18 cellular contexts compared by ENCODE assay signal in genomic region chr5:88551724-88552345, GRCh38.
DNase-seq lines count a peak whose midpoint lies in the region; ATAC-seq and TF ChIP-seq lines count a peak whose summit lies in the region.
"Had no signal": no experiment of that assay in that cellular context is flagged by ENCODE, and none has a peak within 500 bp of the region (broad histone marks: within the 10 kb centered on the region; RNA-seq: fewer than 3 reads in every experiment).

No MANE protein-coding gene starts in this region.

- H3K4me3 Mint-ChIP-seq in activated T-helper 17 cell treated with anti-CD3 and anti-CD28 coated beads, Interleukin-2, amount 50 U/mL, for 72 hours = no peak overlapping the region
- H3K4me3 Mint-ChIP-seq: immature natural killer cell had no signal

- peaks cover 4% of the 10 kb centered on the region for H3K27me3 Mint-ChIP-seq in activated T-helper 17 cell treated with anti-CD3 and anti-CD28 coated beads, Interleukin-2, amount 50 U/mL, for 72 hours

- H3K27me3 ChIP-seq in HAP-1 (ENCODE audit: low read depth) (no peaks in the 10 kb centered on the region), breast epithelium (no peaks in the 10 kb centered on the region)
- H3K27me3 ChIP-seq: foreskin keratinocyte, neutrophil had no signal

- DNase-seq in HAP-1 (ENCODE audit: low spot score in 2 of 2) (peak; percentile 52 to 68), anterior cingulate cortex (lab: John Stamatoyannopoulos, UW) (peak in 39 of 58 donors; percentile 3 to 72 (median 22)), iPS-NIHi11 (ENCODE audit: low spot score) (peak; percentile 21), pons (ENCODE audit: low spot score) (peak; percentile 87), NCI-H2107 (lab: John Stamatoyannopoulos, UW) (no peak), glomerular visceral epithelial cell (ENCODE audit: extremely low spot score) (no peak), breast epithelium (ENCODE audit: low spot score in 2 of 2) (no peak)
- DNase-seq: activated effector memory CD4-positive, alpha-beta T cell treated with anti-CD3 and anti-CD28 coated beads, Interleukin-2, amount 50 U/mL, for 16 hours; foreskin keratinocyte; immature natural killer cell; mammary epithelial cell; NCI-H1694; NCI-H446 treated with DMSO at 0.1 percent for 48 hours; stimulated activated CD4-positive, alpha-beta T cell treated with anti-CD3 and anti-CD28 coated beads, Interleukin-2, amount 100 ng/mL, for 48 hours; T-helper 9 cell had no signal

- H3K4me3 ChIP-seq in HAP-1 (no peak overlapping the region), breast epithelium (no peak overlapping the region)
- H3K4me3 ChIP-seq: thoracic aorta had no signal

- no peaks in the 10 kb centered on the region for H3K9me3 Mint-ChIP-seq in activated T-helper 17 cell treated with anti-CD3 and anti-CD28 coated beads, Interleukin-2, amount 50 U/mL, for 72 hours
- H3K9me3 Mint-ChIP-seq: immature natural killer cell had no signal

- TF ChIP-seq POLR2A in breast epithelium (IDR thresholded peaks at IDR 0.05) = no peak

- H3K36me3 Mint-ChIP-seq in activated T-helper 17 cell treated with anti-CD3 and anti-CD28 coated beads, Interleukin-2, amount 50 U/mL, for 72 hours (ENCODE audit: low read depth) = no peaks in the 10 kb centered on the region
- H3K36me3 Mint-ChIP-seq: immature natural killer cell had no signal

- H3K4me1 ChIP-seq in HAP-1 (peaks cover 27% of the 10 kb centered on the region), breast epithelium (no peaks in the 10 kb centered on the region)
- H3K4me1 ChIP-seq: foreskin keratinocyte had no signal

- ATAC-seq in activated T-helper 17 cell treated with anti-CD3 and anti-CD28 coated beads, Interleukin-2, amount 50 U/mL, for 72 hours (replicated peaks) = no peak
- ATAC-seq: foreskin keratinocyte had no signal

- in situ Hi-C loops in HAP-1 (cut with MboI; ENCODE audit: low sequenced_read_pairs) = no loop called here

- H3K27ac Mint-ChIP-seq in activated T-helper 17 cell treated with anti-CD3 and anti-CD28 coated beads, Interleukin-2, amount 50 U/mL, for 72 hours = no peak overlapping the region
- H3K27ac Mint-ChIP-seq: immature natural killer cell had no signal

- no peak for TF ChIP-seq CTCF in breast epithelium (IDR thresholded peaks at IDR 0.05)

- H3K27ac ChIP-seq in breast epithelium = no peak overlapping the region
- H3K27ac ChIP-seq: foreskin keratinocyte, neutrophil, thoracic aorta had no signal

- H3K36me3 ChIP-seq in HAP-1 (replicated peaks) (no peaks in the 10 kb centered on the region), breast epithelium (no peaks in the 10 kb centered on the region)
- H3K36me3 ChIP-seq: neutrophil, thoracic aorta had no signal

- no peaks in the 10 kb centered on the region for H3K4me1 Mint-ChIP-seq in activated T-helper 17 cell treated with anti-CD3 and anti-CD28 coated beads, Interleukin-2, amount 50 U/mL, for 72 hours

- intact Hi-C loops in breast epithelium (cut with DNase I; ENCODE audit: low total_unique reads) = no loop called here

- H3K9me3 ChIP-seq in HAP-1 (no peaks in the 10 kb centered on the region), breast epithelium (no peaks in the 10 kb centered on the region)
- H3K9me3 ChIP-seq: neutrophil, thoracic aorta had no signal

Comparison
In these comparisons a context has a peak if more than half of its experiments do, and no peak if none do; other contexts are left out.
1. DNase-seq: peak in HAP-1 (2 of 2), anterior cingulate cortex (39 of 58), iPS-NIHi11 (single experiment) and pons (single experiment); none in NCI-H2107 (single experiment), glomerular visceral epithelial cell (single experiment) and breast epithelium (0 of 2).